In genomic region chr12:122018937-122019336, GRCh38 we compare ENCODE assay signal across 29 cellular contexts. TPM values are rescaled to one million over a fixed set of nuclear protein-coding genes. Genes with fewer than 3 reads are reported as not detected.
DNase-seq lines count a peak whose midpoint lies in the region; ATAC-seq and TF ChIP-seq lines count a peak whose summit lies in the region.
"Had no signal": no experiment of that assay in that cellular context is flagged by ENCODE, and none has a peak within 500 bp of the region (broad histone marks: within the 10 kb centered on the region; RNA-seq: fewer than 3 reads in every experiment).

No MANE protein-coding gene starts in this region.

- CTCF ChIA-PET in OCI-LY7 (lab: Charles Lee; ENCODE audit: unreplicated experiment), result no interaction called here

- H3K9me2 ChIP-seq in DOHH2 (replicated peaks; ENCODE audit: control insufficient read depth, low read length) (no peaks in the 10 kb centered on the region), OCI-LY7 (ENCODE audit: insufficient read depth, low read length) (no peaks in the 10 kb centered on the region)

- ATAC-seq in HG03457 (IDR thresholded peaks at IDR 0.05; ENCODE audit: unreplicated experiment), result no peak
- ATAC-seq in HG03135 (IDR thresholded peaks at IDR 0.05; ENCODE audit: unreplicated experiment), result no peak
- ATAC-seq: CD8-positive, alpha-beta T cell; HCT116; HepG2; K562; Panc1 had no signal

- H3K79me2 ChIP-seq in DOHH2 (ENCODE audit: control insufficient read depth, low read length), result peaks cover 92% of the 10 kb centered on the region
- peaks cover 78% of the 10 kb centered on the region for H3K79me2 ChIP-seq in OCI-LY7 (ENCODE audit: insufficient read depth, low read depth, low read length)

- H4K20me1 ChIP-seq in BLaER1 (peaks cover 12% of the 10 kb centered on the region), DOHH2 (ENCODE audit: control insufficient read depth, insufficient read depth, low read depth, low read length) (no peaks in the 10 kb centered on the region), OCI-LY7 (ENCODE audit: insufficient read depth, low read length) (no peaks in the 10 kb centered on the region)

- H3K4me1 ChIP-seq in BLaER1, result peaks cover 63% of the 10 kb centered on the region
- peaks cover 67% of the 10 kb centered on the region for H3K4me1 ChIP-seq in DOHH2 (ENCODE audit: control insufficient read depth, low read length)
- H3K4me1 ChIP-seq in OCI-LY7 (ENCODE audit: insufficient read depth, low read length, poor library complexity, severe bottlenecking), result peaks cover 65% of the 10 kb centered on the region

- DNase-seq in OCI-LY7 (ENCODE audit: low spot score), result no peak
- DNase-seq in CD14-positive monocyte (ENCODE audit: low spot score), result no peak
- no peak for DNase-seq in HK-2 (ENCODE audit: unreplicated experiment)
- DNase-seq: 8988T; ACHN; Caco-2; CD8-positive, alpha-beta T cell; DMS 273 treated with DMSO at 0.1 percent for 48 hours; DMS79; NCI-H1105 treated with DMSO at 0.1 percent for 48 hours; NCI-H146; NCI-H1930; NCI-H446; NCI-H526; NCI-H82; NK-92 treated with Interleukin-12 subunit alpha and Interleukin-12 subunit beta, amount 100 ng/mL, for 24 hours; SIG-M5; SW 1271 had no signal

- POLR2A ChIA-PET in OCI-LY7 (lab: Charles Lee), result interaction anchor here (0.5 to 6.2 kb wide), 10 partner anchors 8 to 1367 kb away, joined by 3 to 165 read pairs (median 3); no protein-coding TSS in a partner anchor

- H3F3A ChIP-seq in DOHH2 (ENCODE audit: control insufficient read depth, insufficient read depth), result peaks cover 66% of the 10 kb centered on the region

- peaks cover 22% of the 10 kb centered on the region for H3K9me3 Mint-ChIP-seq in nephron
- peaks cover 12 to 37% (median 27%) of the 10 kb centered on the region in 7 donors for H3K9me3 Mint-ChIP-seq in CD14-positive monocyte

- H3K36me3 Mint-ChIP-seq in nephron (ENCODE audit: low read depth), result peaks cover 7% of the 10 kb centered on the region
- H3K36me3 Mint-ChIP-seq in CD14-positive monocyte, result peaks cover 6% of the 10 kb centered on the region in 2 donors

- H3K27ac Mint-ChIP-seq in nephron (no peak overlapping the region), CD14-positive monocyte (no peak overlapping the region)
- H3K27ac Mint-ChIP-seq: CD8-positive, alpha-beta T cell had no signal

- H3K4me3 ChIP-seq in BLaER1, result peak overlapping the region; percentile 95
- peak overlapping the region; percentile 93 for H3K4me3 ChIP-seq in DOHH2 (ENCODE audit: low read length)
- peak overlapping the region; percentile 79 for H3K4me3 ChIP-seq in OCI-LY7 (ENCODE audit: low read depth, low read length, poor library complexity, severe bottlenecking)
- H3K4me3 ChIP-seq: K562, SK-N-MC had no signal

- no peak overlapping the region for H2AFZ ChIP-seq in OCI-LY7 (ENCODE audit: low read length)

- H3K27me3 ChIP-seq in BLaER1, result no peaks in the 10 kb centered on the region
- no peaks in the 10 kb centered on the region for H3K27me3 ChIP-seq in DOHH2 (ENCODE audit: control insufficient read depth, low read length)

- peaks cover 11% of the 10 kb centered on the region; the same call in 1 of the 2 replicates for H3K36me3 ChIP-seq in BLaER1
- peaks cover 84% of the 10 kb centered on the region for H3K36me3 ChIP-seq in DOHH2 (ENCODE audit: control insufficient read depth, low read length)
- H3K36me3 ChIP-seq in OCI-LY7 (ENCODE audit: insufficient read depth, low read length), result peaks cover 38% of the 10 kb centered on the region

- H3K9me3 ChIP-seq in BLaER1 (peaks cover 14% of the 10 kb centered on the region), DOHH2 (ENCODE audit: control insufficient read depth, insufficient read depth, low read length) (peaks cover 4% of the 10 kb centered on the region; the same call in 1 of the 2 replicates), OCI-LY7 (ENCODE audit: low read length) (peaks cover 18% of the 10 kb centered on the region; the same call in 1 of the 2 replicates)

- H3K4me2 ChIP-seq in BLaER1, result peak overlapping the region; percentile 97
- H3K4me2 ChIP-seq in DOHH2 (ENCODE audit: low read length), result peak overlapping the region; percentile 84
- peak overlapping the region; percentile 93 for H3K4me2 ChIP-seq in OCI-LY7 (ENCODE audit: low read length)

- H3K4me1 Mint-ChIP-seq in nephron (peaks cover 5% of the 10 kb centered on the region), CD14-positive monocyte (peaks cover 21% of the 10 kb centered on the region)

- H3K4me3 Mint-ChIP-seq in nephron (peak overlapping the region in 2 of 3 experiments; percentile 9 to 61), CD14-positive monocyte (no peak overlapping the region)
- H3K4me3 Mint-ChIP-seq: CD8-positive, alpha-beta T cell had no signal

- H3K27me3 Mint-ChIP-seq in nephron (ENCODE audit: low read depth) (peaks cover 15% of the 10 kb centered on the region), CD14-positive monocyte (ENCODE audit: low read depth in 3 of 3) (peaks cover 31 to 44% (median 36%) of the 10 kb centered on the region in 3 donors)

- BruUV-seq in OCI-LY7 (replicated peaks; lab: Mats Ljungman, UMichigan), result no TSS peak

- no peak overlapping the region; the same call in 1 of the 2 replicates for H3K9ac ChIP-seq in BLaER1

- H3K27ac ChIP-seq in BLaER1, result peak overlapping the region; percentile 99; the same call in 1 of the 2 replicates
- peak overlapping the region; percentile 99 for H3K27ac ChIP-seq in DOHH2 (ENCODE audit: low read depth, low read length)
- H3K27ac ChIP-seq in OCI-LY7 (ENCODE audit: low read depth, low read length, poor library complexity, severe bottlenecking), result peak overlapping the region; percentile 84
- H3K27ac ChIP-seq: RWPE1, SK-N-MC had no signal

- TF ChIP-seq CTCF in DOHH2 (IDR thresholded peaks at IDR 0.05; ENCODE audit: low read depth, low read length, poor library complexity, severe bottlenecking) (no peak), OCI-LY7 (conservative IDR thresholded peaks at IDR 0.05; ENCODE audit: low read length) (no peak), nephron (IDR thresholded peaks at IDR 0.05; ENCODE audit: unreplicated experiment in 3 of 3) (no peak), CD14-positive monocyte (IDR thresholded peaks at IDR 0.05) (no peak)

- intact Hi-C loops in OCI-LY7 (cut with micrococcal nuclease; ENCODE audit: unreplicated experiment) (no loop called here), CD14-positive monocyte (cut with micrococcal nuclease) (no loop called here)

RNA-seq across cellular contexts. Expression of gene BCL7A, which starts 2.7 kb away (rescaled TPM):
- 66.2 and 76.2 TPM in 2 replicates for total RNA-seq in OCI-LY7 (2014; rRNA removed; shearing (Covaris generic))
- total RNA-seq in OCI-LY7 (2022), result 84.7 and 100 TPM in 2 replicates
- under 1 TPM; 0.34 to 0.79 TPM for polyA plus RNA-seq in CD14-positive monocyte

RNA-seq across cellular contexts. Expression of gene MLXIP, which starts 59.6 kb away (rescaled TPM):
- 18.6 and 27.5 TPM in 2 replicates for total RNA-seq in OCI-LY7 (2014; rRNA removed; shearing (Covaris generic))
- total RNA-seq in OCI-LY7 (2022), result 44.7 and 59.9 TPM in 2 replicates
- polyA plus RNA-seq in CD14-positive monocyte, result 1 to 10 TPM; 4.5 to 4.6 TPM

Comparison
In these comparisons a context has a peak if more than half of its experiments do, and no peak if none do; other contexts are left out.
1. H3K4me3 Mint-ChIP-seq: peak in nephron (2 of 3); none in CD14-positive monocyte (0 of 2).
2. Peak in every context shown above with its lines, with median percentiles within 50 percentile points of each other: H3K27ac ChIP-seq, H3K4me2 ChIP-seq and H3K4me3 ChIP-seq.